8 cellular contexts compared by ENCODE assay signal in the genomic region with DNA sequence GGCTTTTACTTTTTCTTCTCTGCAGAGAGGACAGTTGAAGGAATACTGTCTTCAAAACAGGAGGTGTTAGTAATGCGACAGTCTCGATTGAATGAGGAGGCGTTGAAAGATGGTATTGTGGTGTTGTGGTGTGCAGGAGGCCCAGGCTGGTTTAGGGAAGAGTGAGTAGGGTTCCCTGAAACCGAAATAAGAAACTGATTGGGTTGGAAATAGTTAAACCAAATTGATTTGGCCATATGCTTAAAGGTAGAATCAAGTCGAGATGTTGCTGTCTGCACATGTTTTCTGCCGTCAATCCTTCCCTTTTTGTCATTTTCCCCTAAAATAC. TPM values are rescaled to one million over a fixed set of nuclear protein-coding genes. Genes with fewer than 3 reads are reported as not detected.
DNase-seq lines count a peak whose midpoint lies in the region; ATAC-seq and TF ChIP-seq lines count a peak whose summit lies in the region.

No MANE protein-coding gene starts in this region.

- CTCF ChIA-PET in RWPE1 (lab: Yijun Ruan, JAX): interaction anchor here (3.2 kb wide), 1 partner anchor 12 kb away, joined by 20 read pairs; no protein-coding TSS in a partner anchor

- H3K4me3 ChIP-seq in left ventricle myocardium inferior (peak overlapping the region; percentile 93), aorta (ENCODE audit: low read length in 2 of 2) (peak overlapping the region; percentile 78 to 98)

- ATAC-seq in Right ventricle myocardium inferior (no peak), natural killer cell (no peak), aorta (ENCODE audit: low FRiP score) (no peak), GM18868 (IDR thresholded peaks at IDR 0.05; ENCODE audit: unreplicated experiment) (no peak)

- in situ Hi-C loops in GM13976 (cut with MboI; ENCODE audit: low sequenced_read_pairs, unreplicated experiment): no loop called here

- peak overlapping the region; percentile 100 for H3K27ac ChIP-seq in left ventricle myocardium inferior (replicated peaks)
- peak overlapping the region; percentile 96 for H3K27ac ChIP-seq in RWPE1
- H3K27ac ChIP-seq in cingulate gyrus (ENCODE audit: low read depth, low read length): peak overlapping the region; percentile 100
- no peak overlapping the region for H3K27ac ChIP-seq in aorta (ENCODE audit: low read depth in 1 of 2, low read length in 2 of 2)

- H3K36me3 Mint-ChIP-seq in natural killer cell: no peaks in the 10 kb centered on the region

- peaks cover 62% of the 10 kb centered on the region in 2 donors for H3K4me1 Mint-ChIP-seq in natural killer cell

- H3K4me1 ChIP-seq in left ventricle myocardium inferior: peaks cover 73% of the 10 kb centered on the region
- H3K4me1 ChIP-seq in aorta (ENCODE audit: control insufficient read depth in 1 of 2, insufficient read depth in 2 of 2, low read length in 2 of 2): peaks cover 1 to 4% of the 10 kb centered on the region in 2 donors

- no peaks in the 10 kb centered on the region for H3K36me3 ChIP-seq in left ventricle myocardium inferior
- no peaks in the 10 kb centered on the region for H3K36me3 ChIP-seq in aorta (ENCODE audit: control insufficient read depth in 1 of 2, insufficient read depth in 2 of 2, low read length in 1 of 2)

- DNase-seq in left ventricle myocardium inferior (no peak), Right ventricle myocardium inferior (ENCODE audit: missing footprints) (no peak), RWPE1 (ENCODE audit: low spot score) (no peak), natural killer cell (no peak), aorta (no peak), GM13976 (ENCODE audit: low spot score) (no peak)

- no peaks in the 10 kb centered on the region for H3K9me3 ChIP-seq in left ventricle myocardium inferior (replicated peaks)
- no peaks in the 10 kb centered on the region for H3K9me3 ChIP-seq in aorta (ENCODE audit: control insufficient read depth, low read length)

- H3K27me3 Mint-ChIP-seq in natural killer cell (ENCODE audit: low read depth in 2 of 2): no peaks in the 10 kb centered on the region

- no peaks in the 10 kb centered on the region for H3K9me3 Mint-ChIP-seq in natural killer cell

- TF ChIP-seq CTCF in left ventricle myocardium inferior (IDR thresholded peaks at IDR 0.05; ENCODE audit: borderline replicate concordance) (no peak), RWPE1 (conservative IDR thresholded peaks at IDR 0.05; ENCODE audit: low read depth) (no peak), natural killer cell (IDR thresholded peaks at IDR 0.05) (no peak), GM13976 (IDR thresholded peaks at IDR 0.05; ENCODE audit: borderline replicate concordance, control extremely low read depth, extremely low read depth, insufficient read depth, missing control alignments) (no peak)

- POLR2A ChIA-PET in RWPE1 (lab: Yijun Ruan, JAX; ENCODE audit: low non-redundant PET): no interaction called here

- H3K27ac Mint-ChIP-seq in natural killer cell: peak overlapping the region; percentile 93 to 100

- H3K4me3 Mint-ChIP-seq in natural killer cell: peak overlapping the region; percentile 100

- WGBS in aorta, 2 donors: 5% methylated on average over 6 of the region's 6 CpGs

- intact Hi-C loops in left ventricle myocardium inferior (cut with micrococcal nuclease) (no loop called here), Right ventricle myocardium inferior (cut with DNase I) (loop anchor here (2.0 to 10.0 kb wide), 4 partner anchors 37 to 1399 kb away; partner anchors contain the start of genes CCDC191, QTRT2 and ZBTB20), natural killer cell (cut with micrococcal nuclease) (loop anchor here (1.0 to 5.0 kb wide), 6 partner anchors 35 to 1399 kb away; partner anchors contain the start of genes ATG3, CCDC191, QTRT2 and SIDT1), aorta (cut with DNase I) (loop anchor here (5.0 to 10.0 kb wide), 4 partner anchors 35 to 400 kb away; partner anchors contain the start of genes CCDC191 (in 1 of the 2), QTRT2 (in 1 of the 2) and SPICE1 (in 1 of the 2))

- H3K27me3 ChIP-seq in left ventricle myocardium inferior (ENCODE audit: low read depth) (no peaks in the 10 kb centered on the region), aorta (ENCODE audit: control insufficient read depth in 1 of 2, insufficient read depth in 2 of 2, low read length in 1 of 2) (no peaks in the 10 kb centered on the region)

RNA-seq across cellular contexts. Expression of gene ATP6V1A, which starts 0.8 kb away (rescaled TPM):
- total RNA-seq in left ventricle myocardium inferior (21.4 TPM), Right ventricle myocardium inferior (23.9 TPM), natural killer cell (10 to 100 TPM; 26.3 to 31.9 (median 30.0) TPM), aorta (10 to 100 TPM; 38.4 to 42.7 TPM)
- 10 to 100 TPM in 1 of 2 donors, 1 to 10 TPM in 1; 8.5 to 11.9 TPM for polyA plus RNA-seq in aorta

RNA-seq across cellular contexts. Expression of gene NAA50, which starts 1.6 kb away (rescaled TPM):
- total RNA-seq in left ventricle myocardium inferior (75.0 TPM), Right ventricle myocardium inferior (80.8 TPM), natural killer cell (10 to 100 TPM; 55.3 to 77.6 (median 61.0) TPM), aorta (10 to 100 TPM; 74.1 to 75.7 TPM)
- polyA plus RNA-seq in aorta: 10 to 100 TPM; 30.6 to 31.5 TPM

RNA-seq across cellular contexts. Expression of gene USF3, which starts 51.2 kb away (rescaled TPM):
- total RNA-seq in left ventricle myocardium inferior: 13.4 TPM
- 12.9 TPM for total RNA-seq in Right ventricle myocardium inferior
- 10 to 100 TPM; 38.0 to 43.0 (median 41.8) TPM for total RNA-seq in natural killer cell
- total RNA-seq in aorta: 10 to 100 TPM; 18.0 to 18.3 TPM
- 1 to 10 TPM; 3.3 to 6.2 TPM for polyA plus RNA-seq in aorta

Comparison
In these comparisons a context has a peak if more than half of its experiments do, and no peak if none do; other contexts are left out.
1. H3K27ac ChIP-seq: peak in left ventricle myocardium inferior (single experiment), RWPE1 (single experiment) and cingulate gyrus (single experiment); none in aorta (0 of 2).